21 cellular contexts compared by ENCODE assay signal in the genomic region with DNA sequence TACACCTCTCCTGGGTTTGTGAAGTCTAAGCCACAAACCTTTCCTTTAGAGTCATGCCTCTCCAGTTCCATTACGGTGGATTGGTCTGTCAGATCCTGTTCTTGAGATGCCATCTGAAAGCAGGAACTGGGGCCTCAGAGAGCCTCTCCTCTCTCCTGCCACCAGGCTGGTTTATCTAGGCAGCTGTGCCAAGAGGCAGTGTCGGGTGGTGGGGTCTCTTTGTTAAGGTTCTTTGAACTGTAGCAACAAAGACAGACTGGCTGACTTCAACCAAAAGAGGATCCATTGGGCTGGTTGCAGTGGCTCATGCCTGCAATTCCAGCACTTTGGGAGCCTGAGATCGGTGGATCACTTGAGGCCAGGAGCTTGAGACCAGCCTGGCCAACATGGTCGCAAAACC.
DNase-seq lines count a peak whose midpoint lies in the region; ATAC-seq and TF ChIP-seq lines count a peak whose summit lies in the region.
"Had no signal": no experiment of that assay in that cellular context is flagged by ENCODE, and none has a peak within 500 bp of the region (broad histone marks: within the 10 kb centered on the region; RNA-seq: fewer than 3 reads in every experiment).

No MANE protein-coding gene starts in this region.

- WGBS in gastroesophageal sphincter (ENCODE audit: low coverage in 1 of 2), 2 donors: 89% methylated on average over 3 of the region's 4 CpGs; no CpG with 5 or more reads in 1 of the 2 donors

- no peak for TF ChIP-seq POLR2A in gastroesophageal sphincter (IDR thresholded peaks at IDR 0.05)
- TF ChIP-seq POLR2A in gastrocnemius medialis (IDR thresholded peaks at IDR 0.05): no peak

- no peak for TF ChIP-seq CTCF in natural killer cell (IDR thresholded peaks at IDR 0.05)
- TF ChIP-seq CTCF in gastroesophageal sphincter (IDR thresholded peaks at IDR 0.05): no peak
- no peak for TF ChIP-seq CTCF in gastrocnemius medialis (IDR thresholded peaks at IDR 0.05 in 4 of 5, conservative IDR thresholded peaks at IDR 0.05 in 1 of 5)

- H3K36me3 ChIP-seq in gastroesophageal sphincter (no peaks in the 10 kb centered on the region), gastrocnemius medialis (no peaks in the 10 kb centered on the region)
- H3K36me3 ChIP-seq: HAP-1 had no signal

- peak; percentile 20 for DNase-seq in natural killer cell treated with Interleukin-12 subunit alpha and Interleukin-12 subunit beta and Interleukin-15 and Interleukin-18, amount 100 ng/mL, for 72 hours (ENCODE audit: low spot score)
- no peak for DNase-seq in natural killer cell
- no peak for DNase-seq in gastrocnemius medialis
- no peak for DNase-seq in NCI-H146 treated with DMSO at 0.1 percent for 48 hours (lab: John Stamatoyannopoulos, UW; ENCODE audit: unreplicated experiment)
- DNase-seq in AML-193 (lab: John Stamatoyannopoulos, UW): no peak
- no peak for DNase-seq in caudate nucleus (lab: John Stamatoyannopoulos, UW)
- DNase-seq: activated CD4-positive, CD25-positive, alpha-beta regulatory T cell treated with anti-CD3 and anti-CD28 coated beads, Interleukin-2, amount 50 U/mL, for 72 hours; body of pancreas; CD4-positive, alpha-beta memory T cell; dermis blood vessel endothelial cell; left lung; MM.1S; NCI-H146; NCI-H82; stimulated activated naive CD8-positive, alpha-beta T cell treated with anti-CD3 and anti-CD28 coated beads, Interleukin-15, amount 100 ng/mL, for 72 hours; T1000 had no signal

- H3K9me3 Mint-ChIP-seq in natural killer cell treated with Interleukin-12 subunit alpha and Interleukin-12 subunit beta and Interleukin-15 and Interleukin-18, amount 100 ng/mL, for 72 hours: no peaks in the 10 kb centered on the region
- no peaks in the 10 kb centered on the region for H3K9me3 Mint-ChIP-seq in natural killer cell
- H3K9me3 Mint-ChIP-seq: CD4-positive, alpha-beta memory T cell; stimulated activated naive CD8-positive, alpha-beta T cell treated with anti-CD3 and anti-CD28 coated beads, Interleukin-15, amount 100 ng/mL, for 72 hours had no signal

- H3K27me3 ChIP-seq in gastroesophageal sphincter (no peaks in the 10 kb centered on the region), gastrocnemius medialis (no peaks in the 10 kb centered on the region)
- H3K27me3 ChIP-seq: body of pancreas, left lung had no signal

- no peak overlapping the region for H3K4me3 Mint-ChIP-seq in natural killer cell treated with Interleukin-12 subunit alpha and Interleukin-12 subunit beta and Interleukin-15 and Interleukin-18, amount 100 ng/mL, for 72 hours
- H3K4me3 Mint-ChIP-seq in natural killer cell: no peak overlapping the region
- H3K4me3 Mint-ChIP-seq: activated naive CD8-positive, alpha-beta T cell; CD4-positive, alpha-beta memory T cell; stimulated activated naive CD8-positive, alpha-beta T cell treated with anti-CD3 and anti-CD28 coated beads, Interleukin-15, amount 100 ng/mL, for 72 hours had no signal

- peak overlapping the region in 3 of 4 donors; percentile 84 to 95 (median 89) for H3K27ac ChIP-seq in gastroesophageal sphincter
- peak overlapping the region; percentile 74 to 89 (median 88) for H3K27ac ChIP-seq in gastrocnemius medialis
- H3K27ac ChIP-seq in caudate nucleus (ENCODE audit: low read depth, low read length): no peak overlapping the region

- ATAC-seq in natural killer cell treated with Interleukin-12 subunit alpha and Interleukin-12 subunit beta and Interleukin-15 and Interleukin-18, amount 100 ng/mL, for 72 hours: no peak
- ATAC-seq in natural killer cell (no peak), gastroesophageal sphincter (no peak), gastrocnemius medialis (no peak), esophagus mucosa (no peak)
- ATAC-seq: Panc1; stimulated activated naive CD8-positive, alpha-beta T cell treated with anti-CD3 and anti-CD28 coated beads, Interleukin-15, amount 100 ng/mL, for 72 hours had no signal

- H3K9me3 ChIP-seq in gastroesophageal sphincter: no peaks in the 10 kb centered on the region
- H3K9me3 ChIP-seq in gastrocnemius medialis: no peaks in the 10 kb centered on the region
- H3K9me3 ChIP-seq: body of pancreas, HAP-1, left lung had no signal

- H3K27me3 Mint-ChIP-seq in natural killer cell treated with Interleukin-12 subunit alpha and Interleukin-12 subunit beta and Interleukin-15 and Interleukin-18, amount 100 ng/mL, for 72 hours: no peaks in the 10 kb centered on the region
- peaks cover 0 to 4% of the 10 kb centered on the region in 2 donors for H3K27me3 Mint-ChIP-seq in natural killer cell (ENCODE audit: low read depth in 2 of 2)
- H3K27me3 Mint-ChIP-seq: activated naive CD8-positive, alpha-beta T cell; CD4-positive, alpha-beta memory T cell; stimulated activated naive CD8-positive, alpha-beta T cell treated with anti-CD3 and anti-CD28 coated beads, Interleukin-15, amount 100 ng/mL, for 72 hours had no signal

- TF ChIP-seq EP300 in gastroesophageal sphincter (IDR thresholded peaks at IDR 0.05): no peak

- H3K4me3 ChIP-seq in gastroesophageal sphincter: no peak overlapping the region
- H3K4me3 ChIP-seq in gastrocnemius medialis: no peak overlapping the region
- H3K4me3 ChIP-seq: body of pancreas, HAP-1, left lung had no signal

- H3K27ac Mint-ChIP-seq in natural killer cell treated with Interleukin-12 subunit alpha and Interleukin-12 subunit beta and Interleukin-15 and Interleukin-18, amount 100 ng/mL, for 72 hours: no peak overlapping the region
- no peak overlapping the region for H3K27ac Mint-ChIP-seq in natural killer cell
- H3K27ac Mint-ChIP-seq: activated naive CD8-positive, alpha-beta T cell; CD4-positive, alpha-beta memory T cell; stimulated activated naive CD8-positive, alpha-beta T cell treated with anti-CD3 and anti-CD28 coated beads, Interleukin-15, amount 100 ng/mL, for 72 hours had no signal

- in situ Hi-C loops in gastrocnemius medialis (cut with MboI; ENCODE audit: low sequenced_read_pairs in 4 of 4): no loop called here

- H3K4me1 ChIP-seq in gastroesophageal sphincter (peaks cover 16 to 62% (median 39%) of the 10 kb centered on the region in 3 donors), gastrocnemius medialis (peaks cover 42 to 48% of the 10 kb centered on the region in 2 donors)
- H3K4me1 ChIP-seq: body of pancreas had no signal

- no peaks in the 10 kb centered on the region for H3K36me3 Mint-ChIP-seq in natural killer cell treated with Interleukin-12 subunit alpha and Interleukin-12 subunit beta and Interleukin-15 and Interleukin-18, amount 100 ng/mL, for 72 hours
- no peaks in the 10 kb centered on the region for H3K36me3 Mint-ChIP-seq in natural killer cell

- H3K4me1 Mint-ChIP-seq in natural killer cell treated with Interleukin-12 subunit alpha and Interleukin-12 subunit beta and Interleukin-15 and Interleukin-18, amount 100 ng/mL, for 72 hours (ENCODE audit: low read depth in 2 of 2): no peaks in the 10 kb centered on the region
- H3K4me1 Mint-ChIP-seq in natural killer cell: no peaks in the 10 kb centered on the region
- H3K4me1 Mint-ChIP-seq: stimulated activated naive CD8-positive, alpha-beta T cell treated with anti-CD3 and anti-CD28 coated beads, Interleukin-15, amount 100 ng/mL, for 72 hours had no signal

- intact Hi-C loops in natural killer cell (cut with micrococcal nuclease) (no loop called here), gastrocnemius medialis (cut with DNase I; ENCODE audit: low total_unique reads) (loop anchor here (5.0 kb wide), 2 partner anchors 166 to 231 kb away; no protein-coding TSS in a partner anchor)
